Comparison of ENCODE assay signal across 24 cellular contexts in the genomic region with DNA sequence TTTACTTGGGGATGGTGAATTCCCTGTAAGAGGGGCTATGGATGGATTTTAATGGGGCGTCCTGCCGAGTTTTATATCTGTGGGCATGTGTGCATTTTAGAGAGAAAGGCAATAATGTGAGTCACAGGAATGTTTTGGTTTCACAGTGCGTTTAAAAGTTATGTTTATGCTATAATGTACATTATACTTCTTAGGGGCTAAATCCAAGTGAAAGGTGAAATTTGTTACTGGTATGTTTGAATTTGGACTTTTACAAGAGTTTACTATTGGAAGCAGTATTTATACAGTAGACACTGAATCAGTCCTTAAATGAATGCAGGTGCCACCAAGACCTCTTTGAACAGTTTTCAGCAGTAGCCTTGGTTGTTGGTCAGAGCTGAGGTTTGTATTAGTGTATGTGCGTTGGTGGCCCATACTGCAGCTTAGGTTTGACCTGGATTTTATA. TPM values are rescaled to one million over a fixed set of nuclear protein-coding genes. Genes with fewer than 3 reads are reported as not detected.
DNase-seq lines count a peak whose midpoint lies in the region; ATAC-seq and FAIRE-seq lines count a peak whose summit lies in the region.
"Had no signal": no experiment of that assay in that cellular context is flagged by ENCODE, and none has a peak within 500 bp of the region (broad histone marks: within the 10 kb centered on the region; RNA-seq: fewer than 3 reads in every experiment).

No MANE protein-coding gene starts in this region.

- no peak overlapping the region for H3K9ac ChIP-seq in mesenchymal stem cell (ENCODE audit: low read length)
- H3K9ac ChIP-seq: BLaER1 had no signal

- no peaks in the 10 kb centered on the region for H3K27me3 ChIP-seq in CD8-positive, alpha-beta memory T cell (ENCODE audit: insufficient read depth, low read length, poor library complexity, severe bottlenecking)
- no peaks in the 10 kb centered on the region for H3K27me3 ChIP-seq in mesenchymal stem cell (ENCODE audit: control insufficient read depth in 1 of 2, insufficient read depth in 1 of 2, low read length in 2 of 2)
- H3K27me3 ChIP-seq: body of pancreas, tibial artery had no signal

- H3K18ac ChIP-seq in mesenchymal stem cell (ENCODE audit: low read depth in 1 of 2, low read length in 2 of 2): no peak overlapping the region

- no peak overlapping the region for H2BK12ac ChIP-seq in mesenchymal stem cell (ENCODE audit: low read length in 2 of 2)

- WGBS in mesenchymal stem cell: 57% methylated on average over 4 of the region's 4 CpGs

- H3K27me3 Mint-ChIP-seq in CD8-positive, alpha-beta memory T cell: no peaks in the 10 kb centered on the region
- no peaks in the 10 kb centered on the region for H3K27me3 Mint-ChIP-seq in T-helper 17 cell
- H3K27me3 Mint-ChIP-seq: activated naive CD4-positive, alpha-beta T cell treated with anti-CD3 and anti-CD28 coated beads, Interleukin-2, amount 10 ng/mL, durations not matched to agents 7 days and 5 days; naive B cell had no signal

- POLR2A ChIA-PET in CD8-positive, alpha-beta memory T cell (lab: Charles Lee): no interaction called here

- no peaks in the 10 kb centered on the region for H3K9me3 ChIP-seq in CD8-positive, alpha-beta memory T cell (ENCODE audit: low read length)
- H3K9me3 ChIP-seq in T-helper 17 cell (ENCODE audit: control insufficient read depth, low read length, poor library complexity, severe bottlenecking) (no peaks in the 10 kb centered on the region), mesenchymal stem cell (ENCODE audit: control insufficient read depth, low read length) (no peaks in the 10 kb centered on the region)
- H3K9me3 ChIP-seq: body of pancreas, lower lobe of right lung, tibial artery had no signal

- no peak overlapping the region for H3K23ac ChIP-seq in mesenchymal stem cell (ENCODE audit: low read length in 2 of 2)

- no peak overlapping the region for H4K8ac ChIP-seq in mesenchymal stem cell (ENCODE audit: low read length)

- no peak overlapping the region for H3K14ac ChIP-seq in mesenchymal stem cell (ENCODE audit: low read length in 2 of 2)

- no peaks in the 10 kb centered on the region for H3K9me3 Mint-ChIP-seq in CD8-positive, alpha-beta memory T cell
- H3K9me3 Mint-ChIP-seq: activated naive CD4-positive, alpha-beta T cell treated with anti-CD3 and anti-CD28 coated beads, Interleukin-2, amount 10 ng/mL, durations not matched to agents 7 days and 5 days; dendritic cell treated with granulocyte-macrophage colony-stimulating factor and Interleukin-4, amounts not matched to agents 40 ng/mL and 50 ng/mL, for 4 days; naive B cell had no signal

- no peak overlapping the region for H3K27ac ChIP-seq in CD8-positive, alpha-beta memory T cell (ENCODE audit: low read depth, low read length)
- H3K27ac ChIP-seq in mesenchymal stem cell (ENCODE audit: low read length, poor library complexity, severe bottlenecking): no peak overlapping the region
- H3K27ac ChIP-seq: BLaER1, lower lobe of right lung, tibial artery had no signal

- H2BK5ac ChIP-seq in mesenchymal stem cell (ENCODE audit: low read depth, low read length, poor library complexity, severe bottlenecking): no peak overlapping the region

- peak overlapping the region; percentile 38 to 78 (median 54) for H3K4me3 Mint-ChIP-seq in CD8-positive, alpha-beta memory T cell
- peak overlapping the region; percentile 73 for H3K4me3 Mint-ChIP-seq in T-helper 17 cell
- H3K4me3 Mint-ChIP-seq: activated naive CD4-positive, alpha-beta T cell treated with anti-CD3 and anti-CD28 coated beads, Interleukin-2, amount 10 ng/mL, durations not matched to agents 7 days and 5 days; dendritic cell treated with granulocyte-macrophage colony-stimulating factor and Interleukin-4, amounts not matched to agents 40 ng/mL and 50 ng/mL, for 4 days had no signal

- H3K4ac ChIP-seq in mesenchymal stem cell (ENCODE audit: low read depth in 1 of 2, low read length in 2 of 2): no peak overlapping the region

- H3K4me3 ChIP-seq in CD8-positive, alpha-beta memory T cell (ENCODE audit: low read length): no peak overlapping the region
- no peak overlapping the region for H3K4me3 ChIP-seq in mesenchymal stem cell (ENCODE audit: insufficient read depth in 1 of 2, low read depth in 1 of 2, low read length in 2 of 2)
- H3K4me3 ChIP-seq: BLaER1, body of pancreas, lower lobe of right lung, tibial artery had no signal

- no peak overlapping the region for H2AFZ ChIP-seq in mesenchymal stem cell (ENCODE audit: low read depth, low read length)

- FAIRE-seq in HTR-8/SVneo (lab: Jason Lieb, UNC): no peak

- H3K36me3 ChIP-seq in CD8-positive, alpha-beta memory T cell (ENCODE audit: insufficient read depth, low read length): no peaks in the 10 kb centered on the region
- no peaks in the 10 kb centered on the region for H3K36me3 ChIP-seq in mesenchymal stem cell (ENCODE audit: control insufficient read depth in 1 of 2, insufficient read depth in 2 of 2, low read depth in 1 of 2, low read length in 2 of 2)
- H3K36me3 ChIP-seq: BLaER1, lower lobe of right lung, tibial artery had no signal

- peak overlapping the region in 2 of 8 donors; percentile 12 to 56 for H3K27ac Mint-ChIP-seq in CD8-positive, alpha-beta memory T cell
- no peak overlapping the region for H3K27ac Mint-ChIP-seq in T-helper 17 cell
- H3K27ac Mint-ChIP-seq: activated naive CD4-positive, alpha-beta T cell treated with anti-CD3 and anti-CD28 coated beads, Interleukin-2, amount 10 ng/mL, durations not matched to agents 7 days and 5 days; dendritic cell treated with granulocyte-macrophage colony-stimulating factor and Interleukin-4, amounts not matched to agents 40 ng/mL and 50 ng/mL, for 4 days had no signal

- H2BK120ac ChIP-seq in mesenchymal stem cell (ENCODE audit: low read depth, low read length): no peak overlapping the region

- peaks cover 5 to 21% (median 5%) of the 10 kb centered on the region in 3 donors for H3K36me3 Mint-ChIP-seq in CD8-positive, alpha-beta memory T cell
- H3K36me3 Mint-ChIP-seq in T-helper 17 cell (ENCODE audit: low read depth): no peaks in the 10 kb centered on the region
- H3K36me3 Mint-ChIP-seq: naive B cell had no signal

- peaks cover 20% of the 10 kb centered on the region for H3K79me1 ChIP-seq in mesenchymal stem cell (replicated peaks; ENCODE audit: low read length, poor library complexity, severe bottlenecking)

- H3K4me2 ChIP-seq in mesenchymal stem cell (ENCODE audit: low read length, poor library complexity, severe bottlenecking): no peak overlapping the region
- H3K4me2 ChIP-seq: BLaER1 had no signal

- H2AK5ac ChIP-seq in mesenchymal stem cell (ENCODE audit: low read length, severe bottlenecking): no peak overlapping the region

- H2BK15ac ChIP-seq in mesenchymal stem cell (ENCODE audit: low read depth, poor library complexity, severe bottlenecking): no peak overlapping the region

- H3K4me1 Mint-ChIP-seq in CD8-positive, alpha-beta memory T cell: peaks cover 76 to 84% (median 82%) of the 10 kb centered on the region in 3 donors
- H3K4me1 Mint-ChIP-seq in T-helper 17 cell: peaks cover 51% of the 10 kb centered on the region

- no peak overlapping the region for H4K91ac ChIP-seq in mesenchymal stem cell (ENCODE audit: low read length)

- CTCF ChIA-PET in CD8-positive, alpha-beta memory T cell (lab: Charles Lee): no interaction called here

- DNase-seq in CD8-positive, alpha-beta memory T cell: no peak
- DNase-seq in H4 (ENCODE audit: low spot score): peak; percentile 23
- DNase-seq in T-helper 17 cell: no peak
- peak; percentile 13 for DNase-seq in mesenchymal stem cell
- DNase-seq in NCI-H1105 (lab: John Stamatoyannopoulos, UW): no peak
- DNase-seq in mucosa of gallbladder (ENCODE audit: low spot score): no peak
- DNase-seq in HTR-8/SVneo (ENCODE audit: insufficient read length, low spot score): no peak
- DNase-seq: activated CD4-positive, CD25-positive, alpha-beta regulatory T cell treated with anti-CD3 and anti-CD28 coated beads, Interleukin-2, amount 50 U/mL, for 72 hours; activated naive CD4-positive, alpha-beta T cell treated with anti-CD3 and anti-CD28 coated beads, Interleukin-2, amount 10 ng/mL, durations not matched to agents 7 days and 5 days; body of pancreas; DMS53; lower lobe of right lung; naive B cell; NCI-H1930; NCI-H446 treated with DMSO at 0.1 percent for 48 hours; SHP77 treated with DMSO at 0.1 percent for 48 hours; stimulated activated CD4-positive, alpha-beta T cell treated with anti-CD3 and anti-CD28 coated beads, Interleukin-12 subunit alpha, Interleukin-12 subunit beta, amount 100 ng/mL, for 4 hours; stimulated activated naive CD4-positive, alpha-beta T cell; T-helper 2 cell; tibial artery had no signal

- H3K4me1 ChIP-seq in CD8-positive, alpha-beta memory T cell (ENCODE audit: insufficient read depth, low read length): peaks cover 64% of the 10 kb centered on the region
- H3K4me1 ChIP-seq in mesenchymal stem cell (ENCODE audit: control insufficient read depth, insufficient read depth, low read depth, low read length): peaks cover 3% of the 10 kb centered on the region

- ATAC-seq in T-helper 17 cell: no peak
- ATAC-seq: body of pancreas, esophagus mucosa, HCT116, lower lobe of right lung had no signal

RNA-seq across cellular contexts. Expression of a gene that starts 5.6 kb away (rescaled TPM):
- total RNA-seq in CD8-positive, alpha-beta memory T cell: 1 to 10 TPM; 7.6 TPM
- polyA plus RNA-seq in CD8-positive, alpha-beta memory T cell: 5.1 TPM
- 3.5 and 3.6 TPM in 2 replicates for total RNA-seq in H4 (2014; rRNA removed; shearing (Covaris generic))
- total RNA-seq in T-helper 17 cell (10 to 100 TPM; 60.5 to 74.3 TPM), mucosa of gallbladder (15.8 TPM)
- polyA plus RNA-seq in mesenchymal stem cell (2013, experiment 1 of 2): 3.2 TPM
- 3.1 TPM for polyA plus RNA-seq in mesenchymal stem cell (2013, experiment 2 of 2)

Comparison
In these comparisons a context has a peak if more than half of its experiments do, and no peak if none do; other contexts are left out.
1. DNase-seq: peak in H4 (single experiment) and mesenchymal stem cell (single experiment); none in CD8-positive, alpha-beta memory T cell (0 of 5), T-helper 17 cell (0 of 3), NCI-H1105 (single experiment), mucosa of gallbladder (single experiment) and HTR-8/SVneo (single experiment).